10 cellular contexts compared by ENCODE assay signal in genomic region chr1:203288351-203288894, GRCh38. TPM values are rescaled to one million over a fixed set of nuclear protein-coding genes. Genes with fewer than 3 reads are reported as not detected.
A peak's percentile ranks its signal among the peaks of the same experiment; 100 is the strongest.
DNase-seq lines count a peak whose midpoint lies in the region; ATAC-seq lines count a peak whose summit lies in the region.
"Had no signal": no experiment of that assay in that cellular context is flagged by ENCODE, and none has a peak within 500 bp of the region (broad histone marks: within the 10 kb centered on the region; RNA-seq: fewer than 3 reads in every experiment).

No MANE protein-coding gene starts in this region.

- H3K4me1 Mint-ChIP-seq in stimulated activated naive B cell treated with anti-CD40 and anti-IgM and Interleukin-4, amounts not matched to agents 10 μg/mL and 1 μg/mL and 100 μg/mL, for 72 hours = peaks cover 74 to 89% of the 10 kb centered on the region in 2 donors

- no peaks in the 10 kb centered on the region for H3K27me3 ChIP-seq in esophagus (ENCODE audit: control insufficient read depth in 1 of 2, insufficient read depth in 2 of 2, low read length in 2 of 2)

- peak overlapping the region; percentile 100 for H3K27ac Mint-ChIP-seq in stimulated activated naive B cell treated with anti-CD40 and anti-IgM and Interleukin-4, amounts not matched to agents 10 μg/mL and 1 μg/mL and 100 μg/mL, for 72 hours

- DNase-seq in NCI-H82 (lab: John Stamatoyannopoulos, UW) (peak; percentile 45), NCI-H82 treated with DMSO at 0.1 percent for 48 hours (lab: John Stamatoyannopoulos, UW; ENCODE audit: unreplicated experiment) (no peak), NCI-H774 (lab: John Stamatoyannopoulos, UW) (peak; percentile 66), HT-29 (ENCODE audit: low spot score) (no peak), dermis blood vessel endothelial cell (no peak), LoVo (ENCODE audit: low spot score) (no peak)
- DNase-seq in stimulated activated naive B cell treated with anti-CD40 and anti-IgM and Interleukin-4, amounts not matched to agents 10 μg/mL and 1 μg/mL and 100 μg/mL, for 72 hours = no peak
- DNase-seq: stimulated activated CD4-positive, alpha-beta T cell treated with anti-CD3 and anti-CD28 coated beads, Interleukin-4, amount 100 ng/mL, for 4 hours had no signal

- no peak for ATAC-seq in stimulated activated naive B cell treated with anti-CD40 and anti-IgM and Interleukin-4, amounts not matched to agents 10 μg/mL and 1 μg/mL and 100 μg/mL, for 72 hours (replicated peaks)

- H3K27me3 Mint-ChIP-seq in stimulated activated naive B cell treated with anti-CD40 and anti-IgM and Interleukin-4, amounts not matched to agents 10 μg/mL and 1 μg/mL and 100 μg/mL, for 72 hours = no peaks in the 10 kb centered on the region

- peak overlapping the region; percentile 79 to 84 for H3K4me3 Mint-ChIP-seq in stimulated activated naive B cell treated with anti-CD40 and anti-IgM and Interleukin-4, amounts not matched to agents 10 μg/mL and 1 μg/mL and 100 μg/mL, for 72 hours

- WGBS in esophagus, 2 donors = 61 to 80% methylated on average over 10 of the region's 10 CpGs

- peaks cover 8 to 35% of the 10 kb centered on the region in 2 donors for H3K4me1 ChIP-seq in esophagus (ENCODE audit: control insufficient read depth in 2 of 2, insufficient read depth in 2 of 2, low read length in 1 of 2)

- no peaks in the 10 kb centered on the region for H3K36me3 ChIP-seq in esophagus (ENCODE audit: control insufficient read depth in 2 of 2, insufficient read depth in 2 of 2, low read length in 1 of 2)

- no peak overlapping the region for H3K4me3 ChIP-seq in esophagus (ENCODE audit: low read depth in 1 of 2, low read length in 2 of 2)

- H3K27ac ChIP-seq in esophagus (ENCODE audit: low read depth in 2 of 2, low read length in 1 of 2) = peak overlapping the region; percentile 14 to 93

- H3K36me3 Mint-ChIP-seq in stimulated activated naive B cell treated with anti-CD40 and anti-IgM and Interleukin-4, amounts not matched to agents 10 μg/mL and 1 μg/mL and 100 μg/mL, for 72 hours = peaks cover 0 to 15% of the 10 kb centered on the region in 2 donors

- peaks cover 5 to 9% of the 10 kb centered on the region in 2 donors for H3K9me3 Mint-ChIP-seq in stimulated activated naive B cell treated with anti-CD40 and anti-IgM and Interleukin-4, amounts not matched to agents 10 μg/mL and 1 μg/mL and 100 μg/mL, for 72 hours

- no peaks in the 10 kb centered on the region for H3K9me3 ChIP-seq in esophagus (ENCODE audit: control insufficient read depth in 2 of 2, insufficient read depth in 1 of 2, low read depth in 1 of 2, low read length in 1 of 2)

RNA-seq across cellular contexts. Expression of gene BTG2, which starts 16.9 kb away (rescaled TPM):
- 10 to 100 TPM in 1 of 2 donors, 1 to 10 TPM in 1; 9.4 to 27.3 TPM for polyA plus RNA-seq in esophagus
- 103 and 116 TPM in 2 replicates for total RNA-seq in HT-29 (2014; rRNA removed; shearing (Covaris generic))
- total RNA-seq in dermis blood vessel endothelial cell = 63.5 and 64.7 TPM in 2 replicates

RNA-seq across cellular contexts. Expression of gene CHIT1, which starts 59.0 kb away (rescaled TPM):
- under 1 TPM in 1 of 2 donors, not detected in 1; 0.01 TPM for polyA plus RNA-seq in esophagus
- total RNA-seq in HT-29 (2014; rRNA removed; shearing (Covaris generic)) = not detected in 2 replicates
- total RNA-seq in dermis blood vessel endothelial cell = under 0.01 TPM in 2 replicates
- polyA plus RNA-seq: AG04450 had no signal

Comparison
In these comparisons a context has a peak if more than half of its experiments do, and no peak if none do; other contexts are left out.
1. DNase-seq: peak in NCI-H82 (single experiment) and NCI-H774 (single experiment); none in NCI-H82 treated with DMSO at 0.1 percent for 48 hours (single experiment), stimulated activated naive B cell treated with anti-CD40 and anti-IgM and Interleukin-4, amounts not matched to agents 10 μg/mL and 1 μg/mL and 100 μg/mL, for 72 hours (single experiment), HT-29 (single experiment), dermis blood vessel endothelial cell (single experiment) and LoVo (single experiment).